1 cellular context compared by ENCODE assay signal in genomic region chr4:189124791-189125190, GRCh38.
TF ChIP-seq lines count a peak whose summit lies in the region.

No MANE protein-coding gene starts in this region.

TF ChIP-seq in IMR-90, 13 proteins besides CTCF, POLR2A, EP300 and RAD21:
- no peak for TF ChIP-seq CEBPB (IDR thresholded peaks at IDR 0.05; ENCODE audit: low read depth, low read length)
- TF ChIP-seq BHLHE40 (IDR thresholded peaks at IDR 0.05; ENCODE audit: low read depth, low read length), result no peak
- TF ChIP-seq RFX5 (IDR thresholded peaks at IDR 0.05; ENCODE audit: low read depth, low read length), result no peak
